Comparison of ENCODE assay signal across 7 cellular contexts in genomic region chr2:91519359-91519758, GRCh38.
DNase-seq lines count a peak whose midpoint lies in the region; ATAC-seq and TF ChIP-seq lines count a peak whose summit lies in the region.
"Not testable (repeated sequence)": the region's sequence is repeated elsewhere in the genome, so short reads cannot be mapped to it uniquely, and the experiment has no call there.

No MANE protein-coding gene starts in this region.

- H3K4me1 Mint-ChIP-seq in CD14-positive monocyte; natural killer cell treated with Interleukin-12 subunit alpha and Interleukin-12 subunit beta and Interleukin-15 and Interleukin-18, amount 100 ng/mL, for 72 hours (ENCODE audit: low read depth in 2 of 2): not testable (repeated sequence)

- not testable (repeated sequence) for H3K4me3 ChIP-seq in spleen

- H3K9me3 ChIP-seq in spleen = not testable (repeated sequence)

- TF ChIP-seq CTCF in CD14-positive monocyte (IDR thresholded peaks at IDR 0.05); spleen (IDR thresholded peaks at IDR 0.05 in 8 of 11, conservative IDR thresholded peaks at IDR 0.05 in 3 of 11): not testable (repeated sequence)

- H3K4me1 ChIP-seq in spleen = not testable (repeated sequence)

- not testable (repeated sequence) for H3K4me3 Mint-ChIP-seq in CD14-positive monocyte; natural killer cell treated with Interleukin-12 subunit alpha and Interleukin-12 subunit beta and Interleukin-15 and Interleukin-18, amount 100 ng/mL, for 72 hours

- 87 to 100% (median 90%) methylated on average over 2 of the region's 3 CpGs; no CpG with 5 or more reads in 2 of the 5 donors for WGBS in spleen, 5 donors

- H3K9me3 Mint-ChIP-seq in CD14-positive monocyte = peaks cover 0 to 26% (median 13%) of the 10 kb centered on the region in 7 donors
- H3K9me3 Mint-ChIP-seq in natural killer cell treated with Interleukin-12 subunit alpha and Interleukin-12 subunit beta and Interleukin-15 and Interleukin-18, amount 100 ng/mL, for 72 hours = not testable (repeated sequence)

- not testable (repeated sequence) for H3K27me3 Mint-ChIP-seq in CD14-positive monocyte (ENCODE audit: low read depth in 3 of 3); natural killer cell treated with Interleukin-12 subunit alpha and Interleukin-12 subunit beta and Interleukin-15 and Interleukin-18, amount 100 ng/mL, for 72 hours

- H3K27ac Mint-ChIP-seq in CD14-positive monocyte; natural killer cell treated with Interleukin-12 subunit alpha and Interleukin-12 subunit beta and Interleukin-15 and Interleukin-18, amount 100 ng/mL, for 72 hours: not testable (repeated sequence)

- not testable (repeated sequence) for H3K27me3 ChIP-seq in spleen (replicated peaks in 1 of 7)

- ATAC-seq in left lobe of liver; natural killer cell treated with Interleukin-12 subunit alpha and Interleukin-12 subunit beta and Interleukin-15 and Interleukin-18, amount 100 ng/mL, for 72 hours; sciatic nerve: not testable (repeated sequence)

- TF ChIP-seq POLR2A in spleen (IDR thresholded peaks at IDR 0.05) = not testable (repeated sequence)

- intact Hi-C loops in CD14-positive monocyte (cut with micrococcal nuclease); cardiac septum (cut with DNase I); sciatic nerve (cut with DNase I); spleen (cut with DNase I; ENCODE audit: low total_unique reads): not testable (repeated sequence)

- H3K36me3 Mint-ChIP-seq in CD14-positive monocyte; natural killer cell treated with Interleukin-12 subunit alpha and Interleukin-12 subunit beta and Interleukin-15 and Interleukin-18, amount 100 ng/mL, for 72 hours: not testable (repeated sequence)

- H3K27ac ChIP-seq in spleen = not testable (repeated sequence)

- DNase-seq in CD14-positive monocyte (ENCODE audit: low spot score) (peak; percentile 33), cardiac septum (ENCODE audit: low spot score) (peak; percentile 65), left lobe of liver (ENCODE audit: low spot score) (peak; percentile 11), sciatic nerve (ENCODE audit: low spot score) (peak; percentile 28), spleen (peak; percentile 28), ureter (ENCODE audit: low spot score) (peak; percentile 28)
- peak; percentile 59 for DNase-seq in natural killer cell treated with Interleukin-12 subunit alpha and Interleukin-12 subunit beta and Interleukin-15 and Interleukin-18, amount 100 ng/mL, for 72 hours (ENCODE audit: low spot score)

- H3K36me3 ChIP-seq in spleen = not testable (repeated sequence)

Comparison
In these comparisons a context has a peak if more than half of its experiments do, and no peak if none do; other contexts are left out.
1. DNase-seq: peak in every context shown above with its lines; median percentile 65 in cardiac septum; 59 in natural killer cell treated with Interleukin-12 subunit alpha and Interleukin-12 subunit beta and Interleukin-15 and Interleukin-18, amount 100 ng/mL, for 72 hours; 33 in CD14-positive monocyte; 28 in sciatic nerve; 28 in spleen; 28 in ureter; 11 in left lobe of liver.